Comparison of ENCODE assay signal across 1 cellular context in the genomic region with DNA sequence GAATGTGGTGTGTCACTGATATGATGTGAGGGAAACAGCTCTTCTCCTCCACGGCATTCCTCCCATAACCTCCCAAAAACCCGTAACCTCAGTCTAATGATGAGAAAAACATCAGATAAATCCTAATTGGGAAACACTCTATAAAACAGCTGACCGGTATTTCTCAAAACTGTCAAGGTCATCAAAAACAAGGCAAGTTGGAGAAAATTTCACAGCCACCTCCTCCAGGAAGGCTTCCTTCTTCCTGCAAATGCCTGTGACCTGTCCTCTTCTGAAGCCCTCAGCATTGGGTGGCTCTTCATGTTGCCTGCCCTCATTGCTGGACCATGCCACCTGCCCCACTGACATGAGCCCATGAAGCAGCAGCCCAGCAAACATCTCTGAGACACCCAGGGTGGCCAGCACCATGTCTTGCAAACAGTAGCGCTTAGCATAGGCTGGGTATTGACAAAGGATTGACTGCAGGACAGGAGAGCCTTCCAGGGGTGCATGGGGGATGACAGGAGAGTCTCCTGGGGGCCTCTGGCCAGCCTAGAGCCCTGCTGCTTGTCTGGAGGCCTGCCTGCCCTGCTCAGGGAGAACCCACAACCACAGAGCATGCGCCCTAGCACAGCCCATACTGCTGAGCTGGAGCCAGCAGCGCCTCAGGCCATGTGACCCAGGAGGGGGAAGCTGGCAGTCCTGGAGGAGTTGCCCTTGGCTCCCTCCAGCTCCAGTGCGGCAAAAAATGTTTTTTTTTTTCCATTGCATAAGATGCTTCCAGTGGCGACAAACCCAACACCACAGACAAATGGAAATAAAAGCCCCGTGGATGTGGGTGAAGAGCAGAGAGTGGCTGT.
TF ChIP-seq lines count a peak whose summit lies in the region.

No MANE protein-coding gene starts in this region.

TF ChIP-seq in endothelial cell of umbilical vein, 7 proteins besides CTCF, POLR2A, EP300 and RAD21:
- no peak for TF ChIP-seq EZH2 (IDR thresholded peaks at IDR 0.05; ENCODE audit: borderline replicate concordance, low read depth, low read length, severe bottlenecking)
- no peak for TF ChIP-seq JUN (IDR thresholded peaks at IDR 0.05; ENCODE audit: borderline replicate concordance, insufficient read depth, insufficient read length, low read depth)
- TF ChIP-seq GATA2 (IDR thresholded peaks at IDR 0.05; ENCODE audit: insufficient read depth, insufficient read length, low read depth, low read length), result no peak
- TF ChIP-seq FOS (IDR thresholded peaks at IDR 0.05; ENCODE audit: borderline replicate concordance, insufficient read depth, low read length), result no peak
- TF ChIP-seq POLR2AphosphoS5 (IDR thresholded peaks at IDR 0.05; ENCODE audit: insufficient read depth, low read depth, low read length), result no peak
- TF ChIP-seq MYC (IDR thresholded peaks at IDR 0.05; ENCODE audit: low read depth, low read length), result no peak
- no peak for TF ChIP-seq MAX (IDR thresholded peaks at IDR 0.05; ENCODE audit: insufficient read depth, insufficient read length)
TF ChIP-seq in endothelial cell of umbilical vein: peak in this region for 0.
